ENCODE assay signal across 3 cellular contexts in genomic region chr3:150013801-150014200, GRCh38.
"Had no signal": no experiment of that assay in that cellular context is flagged by ENCODE, and none has a peak within 500 bp of the region (broad histone marks: within the 10 kb centered on the region; RNA-seq: fewer than 3 reads in every experiment).

No MANE protein-coding gene starts in this region.

- DNase-seq: GDM1, GF-D8 had no signal

- H3K4me3 ChIP-seq: GM12878 had no signal
